8 cellular contexts compared by ENCODE assay signal in the genomic region with DNA sequence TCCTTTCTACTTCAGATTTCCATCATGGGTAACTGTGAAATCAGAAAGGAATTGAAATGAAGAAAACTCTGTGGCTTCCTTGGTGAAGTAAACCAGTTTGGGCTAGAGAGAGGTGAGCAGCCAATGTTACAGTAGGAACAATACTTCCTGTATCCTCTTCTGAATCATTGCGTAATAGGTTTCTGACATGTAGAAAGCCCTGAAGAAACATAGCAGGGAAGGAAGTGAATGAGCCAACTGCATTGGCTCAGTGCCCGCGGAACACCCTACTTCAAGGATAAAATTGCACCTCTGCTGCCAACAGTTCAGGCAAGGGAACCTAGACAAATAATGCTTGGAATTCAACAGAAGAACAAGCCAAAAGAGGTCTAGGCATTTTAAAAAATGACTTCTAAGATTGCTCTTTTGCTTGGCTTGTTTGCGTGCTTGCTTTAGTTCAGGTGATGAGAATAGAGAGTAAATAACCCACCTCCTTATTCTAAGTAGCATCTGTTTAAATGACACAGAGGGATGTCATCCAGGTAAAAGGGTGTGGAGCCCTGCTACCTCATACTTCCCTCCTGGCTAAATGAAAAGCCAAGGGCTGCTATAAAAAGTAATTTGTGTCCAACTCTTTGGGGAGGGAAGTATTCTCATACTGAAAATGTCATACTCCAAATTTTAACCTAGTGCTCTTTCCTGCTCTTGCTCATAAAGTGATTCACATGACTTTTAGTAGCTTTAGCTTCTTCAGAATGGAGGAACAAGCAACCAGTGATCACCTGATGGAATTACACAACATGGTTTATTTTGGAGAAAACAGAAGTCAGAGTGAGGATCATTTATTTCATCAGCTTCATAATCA. TPM values are rescaled to one million over a fixed set of nuclear protein-coding genes. Genes with fewer than 3 reads are reported as not detected.
DNase-seq lines count a peak whose midpoint lies in the region; ATAC-seq and TF ChIP-seq lines count a peak whose summit lies in the region.

No MANE protein-coding gene starts in this region.

- no peak overlapping the region for H3K4me3 Mint-ChIP-seq in activated naive CD4-positive, alpha-beta T cell treated with anti-CD3 and anti-CD28 coated beads for 36 hours
- peak overlapping the region; percentile 46 to 58 for H3K4me3 Mint-ChIP-seq in effector memory CD8-positive, alpha-beta T cell
- H3K4me3 Mint-ChIP-seq in H9: no peak overlapping the region

- H3K18ac ChIP-seq in H9 (ENCODE audit: insufficient read length, low read depth, low read length): no peak overlapping the region

- no peak for TF ChIP-seq CTCF in H9 (conservative IDR thresholded peaks at IDR 0.05)

- intact Hi-C loops in activated naive CD4-positive, alpha-beta T cell treated with anti-CD3 and anti-CD28 coated beads for 36 hours (cut with micrococcal nuclease): loop anchor here (1.0 to 10.0 kb wide), 6 partner anchors 10 to 547 kb away; a partner anchor contains a TSS

- H3K23ac ChIP-seq in H9 (ENCODE audit: insufficient read length, low read depth, low read length): no peak overlapping the region

- no peak overlapping the region for H3T11ph ChIP-seq in H9 (ENCODE audit: low read length)

- no peaks in the 10 kb centered on the region for H3K9me3 ChIP-seq in H9 (ENCODE audit: control insufficient read depth, low read depth, low read length)

- no peak overlapping the region for H2BK120ac ChIP-seq in H9 (ENCODE audit: low read depth, low read length, poor library complexity, severe bottlenecking)

- H3K27me3 ChIP-seq in H9 (ENCODE audit: insufficient read depth, low read length): no peaks in the 10 kb centered on the region

- no peaks in the 10 kb centered on the region for H3K79me1 ChIP-seq in H9 (ENCODE audit: insufficient read depth, low read depth, low read length, poor library complexity, severe bottlenecking)

- H3K9me3 Mint-ChIP-seq in activated naive CD4-positive, alpha-beta T cell treated with anti-CD3 and anti-CD28 coated beads for 36 hours: peaks cover 4% of the 10 kb centered on the region
- no peaks in the 10 kb centered on the region for H3K9me3 Mint-ChIP-seq in effector memory CD8-positive, alpha-beta T cell
- peaks cover 12 to 16% of the 10 kb centered on the region in 2 experiments for H3K9me3 Mint-ChIP-seq in H9

- no peak overlapping the region for H2BK5ac ChIP-seq in H9 (ENCODE audit: insufficient read length, low read length)

- no peaks in the 10 kb centered on the region for H3K4me1 ChIP-seq in H9 (ENCODE audit: insufficient read depth, low read length)

- no peaks in the 10 kb centered on the region for H3K27me3 Mint-ChIP-seq in activated naive CD4-positive, alpha-beta T cell treated with anti-CD3 and anti-CD28 coated beads for 36 hours (ENCODE audit: low read depth)
- H3K27me3 Mint-ChIP-seq in effector memory CD8-positive, alpha-beta T cell: no peaks in the 10 kb centered on the region
- H3K27me3 Mint-ChIP-seq in H9 (ENCODE audit: low read depth): no peaks in the 10 kb centered on the region

- no peak overlapping the region for H3K27ac ChIP-seq in H9 (ENCODE audit: insufficient read length, low read depth, low read length)

- H3K79me2 ChIP-seq in H9 (ENCODE audit: insufficient read depth, low read length): no peaks in the 10 kb centered on the region

- no peaks in the 10 kb centered on the region for H4K20me1 ChIP-seq in H9 (ENCODE audit: control insufficient read depth, insufficient read depth, insufficient read length)

- no peak overlapping the region for H2BK15ac ChIP-seq in H9 (ENCODE audit: low read depth, low read length)

- no peak overlapping the region for H4K8ac ChIP-seq in H9 (replicated peaks; ENCODE audit: insufficient read length, low read depth, low read length)

- peak; percentile 70 for DNase-seq in activated naive CD4-positive, alpha-beta T cell treated with anti-CD3 and anti-CD28 coated beads for 36 hours
- no peak for DNase-seq in activated naive CD4-positive, alpha-beta T cell treated with Interleukin-2 at 50 U/mL for 16 hours
- DNase-seq in NCI-H1436 treated with DMSO at 0.1 percent for 48 hours (lab: John Stamatoyannopoulos, UW) (peak; percentile 79), T1000 (lab: John Stamatoyannopoulos, UW) (peak; percentile 47), mucosa of gallbladder (ENCODE audit: low spot score) (peak; percentile 95), H9 (no peak)
- no peak for DNase-seq in effector memory CD8-positive, alpha-beta T cell

- H3K9ac ChIP-seq in H9 (ENCODE audit: extremely low read depth, insufficient read length, low read length): no peak overlapping the region

- H3K27ac Mint-ChIP-seq in activated naive CD4-positive, alpha-beta T cell treated with anti-CD3 and anti-CD28 coated beads for 36 hours: peak overlapping the region; percentile 15
- peak overlapping the region; percentile 69 to 89 for H3K27ac Mint-ChIP-seq in effector memory CD8-positive, alpha-beta T cell
- no peak overlapping the region; a peak in 1 of 7 replicates for H3K27ac Mint-ChIP-seq in H9

- no peak overlapping the region for H4K5ac ChIP-seq in H9 (ENCODE audit: insufficient read length, low read depth, low read length)

- no peak overlapping the region for H2BK12ac ChIP-seq in H9 (ENCODE audit: insufficient read length, low read depth, low read length)

- no peaks in the 10 kb centered on the region for H3K23me2 ChIP-seq in H9 (ENCODE audit: insufficient read length, low read depth, low read length, poor library complexity, severe bottlenecking)

- H3K14ac ChIP-seq in H9 (ENCODE audit: insufficient read depth, low read length): no peak overlapping the region

- H2AK5ac ChIP-seq in H9 (ENCODE audit: insufficient read length, low read length): no peak overlapping the region

- H3K56ac ChIP-seq in H9 (ENCODE audit: insufficient read length, low read depth, low read length): no peak overlapping the region

- ATAC-seq in HG02763 (IDR thresholded peaks at IDR 0.05; ENCODE audit: unreplicated experiment): peak; percentile 69
- ATAC-seq in effector memory CD8-positive, alpha-beta T cell (replicated peaks): peak; percentile 96

- H3K36me3 Mint-ChIP-seq in activated naive CD4-positive, alpha-beta T cell treated with anti-CD3 and anti-CD28 coated beads for 36 hours (ENCODE audit: low read depth): no peaks in the 10 kb centered on the region
- peaks cover 3% of the 10 kb centered on the region for H3K36me3 Mint-ChIP-seq in effector memory CD8-positive, alpha-beta T cell (ENCODE audit: insufficient read depth)
- peaks cover 0 to 14% (median 2%) of the 10 kb centered on the region in 3 experiments; a peak in 4 of 7 replicates for H3K36me3 Mint-ChIP-seq in H9 (ENCODE audit: insufficient read depth in 1 of 3, low read depth in 3 of 3)

- H4K91ac ChIP-seq in H9 (ENCODE audit: insufficient read length, low read depth, low read length): no peak overlapping the region

- no CpG with 5 or more reads among the region's 4 CpGs for WGBS in H9 (ENCODE audit: extremely low coverage, insufficient read length, low lambda C conversion rate)

- CTCF ChIA-PET in activated naive CD4-positive, alpha-beta T cell treated with anti-CD3 and anti-CD28 coated beads for 36 hours (lab: Charles Lee): interaction anchor here (0.7 kb wide), 1 partner anchor 35 kb away, joined by 5 read pairs; no protein-coding TSS in a partner anchor

- no peak overlapping the region for H2AFZ ChIP-seq in H9 (ENCODE audit: low read length)

- H3K4me2 ChIP-seq in H9 (ENCODE audit: insufficient read depth, insufficient read length, low read length): no peak overlapping the region

- H3K4ac ChIP-seq in H9 (ENCODE audit: low read depth, low read length): no peak overlapping the region

- H2BK20ac ChIP-seq in H9 (ENCODE audit: low read depth, low read length, poor library complexity, severe bottlenecking): no peak overlapping the region

- H3K4me1 Mint-ChIP-seq in activated naive CD4-positive, alpha-beta T cell treated with anti-CD3 and anti-CD28 coated beads for 36 hours (ENCODE audit: low read depth): peaks cover 26% of the 10 kb centered on the region
- H3K4me1 Mint-ChIP-seq in effector memory CD8-positive, alpha-beta T cell (ENCODE audit: low read depth in 2 of 2): peaks cover 7 to 12% of the 10 kb centered on the region in 2 donors
- peaks cover 9 to 10% of the 10 kb centered on the region in 2 experiments for H3K4me1 Mint-ChIP-seq in H9

RNA-seq across cellular contexts. Expression of a gene that starts 30.0 kb away (rescaled TPM):
- total RNA-seq in activated naive CD4-positive, alpha-beta T cell treated with anti-CD3 and anti-CD28 coated beads for 36 hours: 10 to 100 TPM; 47.6 to 49.8 TPM
- total RNA-seq in mucosa of gallbladder (43.1 TPM), H9 (2021) (75.7 and 75.9 TPM in 2 replicates)

Comparison
In these comparisons a context has a peak if more than half of its experiments do, and no peak if none do; other contexts are left out.
1. DNase-seq: peak in activated naive CD4-positive, alpha-beta T cell treated with anti-CD3 and anti-CD28 coated beads for 36 hours (single experiment), NCI-H1436 treated with DMSO at 0.1 percent for 48 hours (single experiment), T1000 (single experiment) and mucosa of gallbladder (single experiment); none in activated naive CD4-positive, alpha-beta T cell treated with Interleukin-2 at 50 U/mL for 16 hours (single experiment), effector memory CD8-positive, alpha-beta T cell (0 of 3) and H9 (single experiment).
2. H3K27ac Mint-ChIP-seq: peak in activated naive CD4-positive, alpha-beta T cell treated with anti-CD3 and anti-CD28 coated beads for 36 hours (single experiment) and effector memory CD8-positive, alpha-beta T cell (2 of 2); none in H9 (0 of 3).
3. H3K4me3 Mint-ChIP-seq: peak in effector memory CD8-positive, alpha-beta T cell (2 of 2); none in activated naive CD4-positive, alpha-beta T cell treated with anti-CD3 and anti-CD28 coated beads for 36 hours (single experiment) and H9 (0 of 2).